In genomic region chr5:164356790-164357189, GRCh38 we compare ENCODE assay signal across 20 cellular contexts.
"Had no signal": no experiment of that assay in that cellular context is flagged by ENCODE, and none has a peak within 500 bp of the region (broad histone marks: within the 10 kb centered on the region; RNA-seq: fewer than 3 reads in every experiment).

No MANE protein-coding gene starts in this region.

- FAIRE-seq: TTC549 had no signal

- DNase-seq: activated CD4-positive, alpha-beta T cell treated with anti-CD3 and anti-CD28 coated beads for 4 hours; activated CD8-positive, alpha-beta memory T cell treated with anti-CD3 and anti-CD28 coated beads, Interleukin-2, amount 50 U/mL, for 4 hours; activated CD8-positive, alpha-beta T cell treated with anti-CD3 and anti-CD28 coated beads for 36 hours; activated gamma-delta T cell treated with Interleukin-2 at 50 U/mL for 16 hours; activated naive CD4-positive, alpha-beta T cell treated with anti-CD3 and anti-CD28 coated beads, Interleukin-2, amount 10 ng/mL, durations not matched to agents 7 days and 5 days; activated naive CD8-positive, alpha-beta T cell treated with anti-CD3 and anti-CD28 coated beads for 36 hours; activated T-cell treated with anti-CD3 and anti-CD28 coated beads, Interleukin-2, amount 50 U/mL, for 72 hours; caudate nucleus; KG1; NCI-H1048; NCI-H1436; NCI-H1694 treated with DMSO at 0.1 percent for 48 hours; NCI-H2029 treated with DMSO at 0.1 percent for 48 hours; NCI-H524; PC-9; SIG-M5; T-helper 17 cell; T-helper 9 cell had no signal

- H3K4me2 ChIP-seq: PC-9 had no signal

- ATAC-seq: activated CD4-positive, CD25-positive, alpha-beta regulatory T cell treated with anti-CD3 and anti-CD28 coated beads, Interleukin-2, amount 50 U/mL, for 24 hours; activated CD8-positive, alpha-beta T cell treated with anti-CD3 and anti-CD28 coated beads for 36 hours; activated T-cell treated with anti-CD3 and anti-CD28 coated beads, Interleukin-2, amount 50 U/mL, for 72 hours; T-helper 17 cell had no signal

- H3K27ac ChIP-seq: PC-9 had no signal

- H3K4me3 ChIP-seq: PC-9 had no signal

- H2AFZ ChIP-seq: PC-9 had no signal
